23 cellular contexts compared by ENCODE assay signal in the genomic region with DNA sequence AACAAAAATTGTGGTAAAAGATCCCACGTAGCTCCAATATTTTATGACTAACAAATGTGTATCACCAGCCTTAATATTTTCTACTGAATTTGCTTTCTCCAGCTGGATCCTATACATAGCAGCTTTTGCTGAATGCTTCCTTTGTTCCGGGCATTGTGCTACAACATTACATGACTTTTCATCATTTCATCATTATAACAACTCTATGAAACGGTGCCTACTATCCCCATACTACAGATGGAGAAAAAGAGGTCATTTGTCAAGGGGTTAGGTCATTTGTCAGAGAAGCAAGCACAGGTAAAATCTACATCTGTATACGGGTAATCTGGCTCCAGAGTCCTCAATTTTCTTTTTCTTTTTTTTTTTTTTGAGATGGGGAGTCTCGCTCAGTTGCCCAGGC.
DNase-seq lines count a peak whose midpoint lies in the region; ATAC-seq and TF ChIP-seq lines count a peak whose summit lies in the region.
"Had no signal": no experiment of that assay in that cellular context is flagged by ENCODE, and none has a peak within 500 bp of the region (broad histone marks: within the 10 kb centered on the region; RNA-seq: fewer than 3 reads in every experiment).

No MANE protein-coding gene starts in this region.

- TF ChIP-seq POLR2A in uterus (IDR thresholded peaks at IDR 0.05), result no peak

- no peak overlapping the region for H3K4me3 Mint-ChIP-seq in activated naive CD8-positive, alpha-beta T cell
- H3K4me3 Mint-ChIP-seq in activated naive CD8-positive, alpha-beta T cell treated with anti-CD3 and anti-CD28 coated beads for 36 hours, result no peak overlapping the region
- H3K4me3 Mint-ChIP-seq in WTC11, result no peak overlapping the region

- ATAC-seq in WTC11 (no peak), aorta (ENCODE audit: low FRiP score) (no peak), GM21619 (IDR thresholded peaks at IDR 0.05; ENCODE audit: unreplicated experiment) (no peak)
- ATAC-seq: gastrocnemius medialis, lower lobe of right lung had no signal

- POLR2A ChIA-PET in WTC11 (lab: Charles Lee), result no interaction called here

- H3K9me3 Mint-ChIP-seq in activated naive CD8-positive, alpha-beta T cell (ENCODE audit: low read depth), result no peaks in the 10 kb centered on the region
- H3K9me3 Mint-ChIP-seq in activated naive CD8-positive, alpha-beta T cell treated with anti-CD3 and anti-CD28 coated beads for 36 hours, result peaks cover 2% of the 10 kb centered on the region
- peaks cover 3% of the 10 kb centered on the region; the same call in 1 of the 2 replicates for H3K9me3 Mint-ChIP-seq in WTC11

- H3K27ac ChIP-seq in temporal lobe (ENCODE audit: low read depth, low read length) (peak overlapping the region; percentile 2), aorta (ENCODE audit: low read depth in 1 of 2, low read length in 2 of 2) (no peak overlapping the region), uterus (no peak overlapping the region)
- H3K27ac ChIP-seq: brain microvascular endothelial cell, esophagus squamous epithelium, lower lobe of right lung, sigmoid colon, WERI-Rb-1 had no signal

- TF ChIP-seq CTCF in WTC11 (IDR thresholded peaks at IDR 0.05) (no peak), uterus (IDR thresholded peaks at IDR 0.05) (no peak)

- peak overlapping the region; percentile 47 for H3K27ac Mint-ChIP-seq in activated naive CD8-positive, alpha-beta T cell
- no peak overlapping the region for H3K27ac Mint-ChIP-seq in activated naive CD8-positive, alpha-beta T cell treated with anti-CD3 and anti-CD28 coated beads for 36 hours
- peak overlapping the region; percentile 30; the same call in 1 of the 2 replicates for H3K27ac Mint-ChIP-seq in WTC11
- H3K27ac Mint-ChIP-seq: progenitor cell of endocrine pancreas had no signal

- intact Hi-C loops in aorta (cut with DNase I), result no loop called here
- intact Hi-C loops in uterus (cut with DNase I; ENCODE audit: low total_unique reads), result no loop called here

- peaks cover 17% of the 10 kb centered on the region for H3K36me3 Mint-ChIP-seq in activated naive CD8-positive, alpha-beta T cell
- H3K36me3 Mint-ChIP-seq in activated naive CD8-positive, alpha-beta T cell treated with anti-CD3 and anti-CD28 coated beads for 36 hours, result peaks cover 33% of the 10 kb centered on the region
- no peaks in the 10 kb centered on the region for H3K36me3 Mint-ChIP-seq in WTC11

- no peaks in the 10 kb centered on the region for H3K9me3 ChIP-seq in aorta (ENCODE audit: control insufficient read depth, low read length)
- H3K9me3 ChIP-seq in uterus, result no peaks in the 10 kb centered on the region
- H3K9me3 ChIP-seq: esophagus squamous epithelium, gastrocnemius medialis, lower lobe of right lung, sigmoid colon, tibial nerve had no signal

- no peak for DNase-seq in activated naive CD8-positive, alpha-beta T cell treated with anti-CD3 and anti-CD28 coated beads for 36 hours
- no peak for DNase-seq in WTC11 (ENCODE audit: low spot score)
- DNase-seq in globus pallidus (ENCODE audit: low spot score), result peak; percentile 56
- no peak for DNase-seq in aorta
- no peak for DNase-seq in uterus
- DNase-seq: brain microvascular endothelial cell; DND-41; effector memory CD4-positive, alpha-beta T cell; esophagus squamous epithelium; gastrocnemius medialis; HCEC 1CT; IMR-90; lower lobe of right lung; NCI-H2081 treated with DMSO at 0.1 percent for 48 hours; sigmoid colon; stimulated activated naive CD4-positive, alpha-beta T cell treated with Interleukin-2 at 50 U/mL for 16 hours; T-helper 9 cell; WERI-Rb-1 had no signal

- H3K4me1 Mint-ChIP-seq in activated naive CD8-positive, alpha-beta T cell (ENCODE audit: low read depth), result peaks cover 89% of the 10 kb centered on the region
- peaks cover 75% of the 10 kb centered on the region for H3K4me1 Mint-ChIP-seq in activated naive CD8-positive, alpha-beta T cell treated with anti-CD3 and anti-CD28 coated beads for 36 hours
- H3K4me1 Mint-ChIP-seq in WTC11, result peaks cover 79% of the 10 kb centered on the region

- H3K4me1 ChIP-seq in aorta (ENCODE audit: control insufficient read depth in 1 of 2, insufficient read depth in 2 of 2, low read length in 2 of 2) (peaks cover 10 to 16% of the 10 kb centered on the region in 2 donors), uterus (peaks cover 0 to 9% of the 10 kb centered on the region in 2 donors)

- H3K27me3 Mint-ChIP-seq in activated naive CD8-positive, alpha-beta T cell, result no peaks in the 10 kb centered on the region
- H3K27me3 Mint-ChIP-seq in activated naive CD8-positive, alpha-beta T cell treated with anti-CD3 and anti-CD28 coated beads for 36 hours, result no peaks in the 10 kb centered on the region
- no peaks in the 10 kb centered on the region for H3K27me3 Mint-ChIP-seq in WTC11 (ENCODE audit: low read depth)
- H3K27me3 Mint-ChIP-seq: progenitor cell of endocrine pancreas had no signal

- CTCF ChIA-PET in WTC11 (lab: Charles Lee), result no interaction called here

- H3K36me3 ChIP-seq in aorta (ENCODE audit: control insufficient read depth in 1 of 2, insufficient read depth in 2 of 2, low read length in 1 of 2), result no peaks in the 10 kb centered on the region
- no peaks in the 10 kb centered on the region for H3K36me3 ChIP-seq in uterus
- H3K36me3 ChIP-seq: gastrocnemius medialis, lower lobe of right lung, sigmoid colon, tibial nerve had no signal

- WGBS in aorta, 2 donors, result 97% methylated on average over 5 of the region's 5 CpGs

- H3K27me3 ChIP-seq in aorta (ENCODE audit: control insufficient read depth in 1 of 2, insufficient read depth in 2 of 2, low read length in 1 of 2) (no peaks in the 10 kb centered on the region), uterus (no peaks in the 10 kb centered on the region)
- H3K27me3 ChIP-seq: brain microvascular endothelial cell, esophagus squamous epithelium, gastrocnemius medialis, sigmoid colon, tibial nerve had no signal

- H3K4me3 ChIP-seq in aorta (ENCODE audit: low read length in 2 of 2) (no peak overlapping the region), uterus (no peak overlapping the region)
- H3K4me3 ChIP-seq: esophagus squamous epithelium, gastrocnemius medialis, lower lobe of right lung, sigmoid colon, tibial nerve had no signal

TF ChIP-seq in WTC11, 78 proteins besides CTCF, POLR2A, EP300 and RAD21 (continues in another document):
- TF ChIP-seq NFYB (CRISPR knock-in tag; conservative IDR thresholded peaks at IDR 0.05; ENCODE audit: low read depth) (no peak), ZNF396 (CRISPR knock-in tag; IDR thresholded peaks at IDR 0.05; ENCODE audit: borderline replicate concordance) (no peak), GTF2I (CRISPR knock-in tag; conservative IDR thresholded peaks at IDR 0.05) (no peak), SP1 (CRISPR knock-in tag; conservative IDR thresholded peaks at IDR 0.05) (no peak), NR2C2 (CRISPR knock-in tag; IDR thresholded peaks at IDR 0.05) (no peak), PRRX2 (CRISPR knock-in tag; IDR thresholded peaks at IDR 0.05) (no peak), ZNF121 (CRISPR knock-in tag; IDR thresholded peaks at IDR 0.05) (no peak), NFATC4 (CRISPR knock-in tag; IDR thresholded peaks at IDR 0.05) (no peak), EMX1 (CRISPR knock-in tag; IDR thresholded peaks at IDR 0.05) (no peak), IRF2 (CRISPR knock-in tag; IDR thresholded peaks at IDR 0.05; ENCODE audit: borderline replicate concordance, low read depth) (no peak)
- TF ChIP-seq, protein P1, sequence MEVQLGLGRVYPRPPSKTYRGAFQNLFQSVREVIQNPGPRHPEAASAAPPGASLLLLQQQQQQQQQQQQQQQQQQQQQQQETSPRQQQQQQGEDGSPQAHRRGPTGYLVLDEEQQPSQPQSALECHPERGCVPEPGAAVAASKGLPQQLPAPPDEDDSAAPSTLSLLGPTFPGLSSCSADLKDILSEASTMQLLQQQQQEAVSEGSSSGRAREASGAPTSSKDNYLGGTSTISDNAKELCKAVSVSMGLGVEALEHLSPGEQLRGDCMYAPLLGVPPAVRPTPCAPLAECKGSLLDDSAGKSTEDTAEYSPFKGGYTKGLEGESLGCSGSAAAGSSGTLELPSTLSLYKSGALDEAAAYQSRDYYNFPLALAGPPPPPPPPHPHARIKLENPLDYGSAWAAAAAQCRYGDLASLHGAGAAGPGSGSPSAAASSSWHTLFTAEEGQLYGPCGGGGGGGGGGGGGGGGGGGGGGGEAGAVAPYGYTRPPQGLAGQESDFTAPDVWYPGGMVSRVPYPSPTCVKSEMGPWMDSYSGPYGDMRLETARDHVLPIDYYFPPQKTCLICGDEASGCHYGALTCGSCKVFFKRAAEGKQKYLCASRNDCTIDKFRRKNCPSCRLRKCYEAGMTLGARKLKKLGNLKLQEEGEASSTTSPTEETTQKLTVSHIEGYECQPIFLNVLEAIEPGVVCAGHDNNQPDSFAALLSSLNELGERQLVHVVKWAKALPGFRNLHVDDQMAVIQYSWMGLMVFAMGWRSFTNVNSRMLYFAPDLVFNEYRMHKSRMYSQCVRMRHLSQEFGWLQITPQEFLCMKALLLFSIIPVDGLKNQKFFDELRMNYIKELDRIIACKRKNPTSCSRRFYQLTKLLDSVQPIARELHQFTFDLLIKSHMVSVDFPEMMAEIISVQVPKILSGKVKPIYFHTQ (CRISPR knock-in tag; IDR thresholded peaks at IDR 0.05), result no peak
- TF ChIP-seq, protein P2, sequence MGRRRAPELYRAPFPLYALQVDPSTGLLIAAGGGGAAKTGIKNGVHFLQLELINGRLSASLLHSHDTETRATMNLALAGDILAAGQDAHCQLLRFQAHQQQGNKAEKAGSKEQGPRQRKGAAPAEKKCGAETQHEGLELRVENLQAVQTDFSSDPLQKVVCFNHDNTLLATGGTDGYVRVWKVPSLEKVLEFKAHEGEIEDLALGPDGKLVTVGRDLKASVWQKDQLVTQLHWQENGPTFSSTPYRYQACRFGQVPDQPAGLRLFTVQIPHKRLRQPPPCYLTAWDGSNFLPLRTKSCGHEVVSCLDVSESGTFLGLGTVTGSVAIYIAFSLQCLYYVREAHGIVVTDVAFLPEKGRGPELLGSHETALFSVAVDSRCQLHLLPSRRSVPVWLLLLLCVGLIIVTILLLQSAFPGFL (CRISPR knock-in tag; IDR thresholded peaks at IDR 0.05; ENCODE audit: borderline replicate concordance), result no peak
- TF ChIP-seq, protein P3, sequence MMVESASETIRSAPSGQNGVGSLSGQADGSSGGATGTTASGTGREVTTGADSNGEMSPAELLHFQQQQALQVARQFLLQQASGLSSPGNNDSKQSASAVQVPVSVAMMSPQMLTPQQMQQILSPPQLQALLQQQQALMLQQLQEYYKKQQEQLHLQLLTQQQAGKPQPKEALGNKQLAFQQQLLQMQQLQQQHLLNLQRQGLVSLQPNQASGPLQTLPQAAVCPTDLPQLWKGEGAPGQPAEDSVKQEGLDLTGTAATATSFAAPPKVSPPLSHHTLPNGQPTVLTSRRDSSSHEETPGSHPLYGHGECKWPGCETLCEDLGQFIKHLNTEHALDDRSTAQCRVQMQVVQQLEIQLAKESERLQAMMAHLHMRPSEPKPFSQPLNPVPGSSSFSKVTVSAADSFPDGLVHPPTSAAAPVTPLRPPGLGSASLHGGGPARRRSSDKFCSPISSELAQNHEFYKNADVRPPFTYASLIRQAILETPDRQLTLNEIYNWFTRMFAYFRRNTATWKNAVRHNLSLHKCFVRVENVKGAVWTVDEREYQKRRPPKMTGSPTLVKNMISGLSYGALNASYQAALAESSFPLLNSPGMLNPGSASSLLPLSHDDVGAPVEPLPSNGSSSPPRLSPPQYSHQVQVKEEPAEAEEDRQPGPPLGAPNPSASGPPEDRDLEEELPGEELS (CRISPR knock-in tag; IDR thresholded peaks at IDR 0.05), result no peak
